In genomic region chr12:123126294-123127144, GRCh38 we compare ENCODE assay signal across 8 cellular contexts. TPM values are rescaled to one million over a fixed set of nuclear protein-coding genes. Genes with fewer than 3 reads are reported as not detected.
DNase-seq lines count a peak whose midpoint lies in the region; ATAC-seq, FAIRE-seq and TF ChIP-seq lines count a peak whose summit lies in the region.

No MANE protein-coding gene starts in this region.

- no peak overlapping the region for H3K4me3 ChIP-seq in kidney (ENCODE audit: low read length in 2 of 2)

- FAIRE-seq in kidney (lab: Jason Lieb, UNC) = no peak
- FAIRE-seq in urothelium cell line (lab: Jason Lieb, UNC) = no peak

- no peak for TF ChIP-seq CTCF in kidney (IDR thresholded peaks at IDR 0.05; ENCODE audit: borderline replicate concordance, extremely low read depth, insufficient read depth)

- no peaks in the 10 kb centered on the region for H3K9me3 ChIP-seq in kidney (ENCODE audit: control insufficient read depth in 1 of 2, low read length in 2 of 2)

- no peak overlapping the region for H3K9ac ChIP-seq in kidney (ENCODE audit: low read length in 2 of 2)

- peaks cover 0 to 4% of the 10 kb centered on the region in 2 donors for H3K4me1 ChIP-seq in kidney (ENCODE audit: control insufficient read depth in 1 of 2, insufficient read depth in 1 of 2, low read depth in 1 of 2, low read length in 2 of 2)

- DNase-seq in NCI-H2227 (lab: John Stamatoyannopoulos, UW; ENCODE audit: unreplicated experiment) = peak; percentile 17
- no peak for DNase-seq in NCI-H2227 treated with DMSO at 0.1 percent for 48 hours (lab: John Stamatoyannopoulos, UW)
- peak; percentile 79 for DNase-seq in kidney
- peak; percentile 94 for DNase-seq in urothelium cell line (ENCODE audit: low spot score)
- no peak for DNase-seq in medulla oblongata (ENCODE audit: extremely low spot score)

- intact Hi-C loops in kidney (cut with DNase I) = no loop called here

- H3K27ac ChIP-seq in angular gyrus (ENCODE audit: low read depth, low read length) (peak overlapping the region; percentile 5), kidney (ENCODE audit: low read depth in 2 of 2, low read length in 2 of 2) (no peak overlapping the region)

- ATAC-seq in HG03439 (IDR thresholded peaks at IDR 0.05; ENCODE audit: unreplicated experiment) = no peak
- ATAC-seq in HG02759 (IDR thresholded peaks at IDR 0.05; ENCODE audit: unreplicated experiment) = no peak

- H3K36me3 ChIP-seq in kidney (ENCODE audit: control insufficient read depth in 1 of 2, insufficient read depth in 2 of 2, low read length in 2 of 2) = no peaks in the 10 kb centered on the region

RNA-seq across cellular contexts. Expression of gene PITPNM2, which starts 24.4 kb away (rescaled TPM):
- total RNA-seq in kidney = 41.7 TPM
- polyA plus RNA-seq in kidney (ENCODE audit: insufficient read depth, low read depth, low replicate concordance) = 5.7 TPM

Comparison
In these comparisons a context has a peak if more than half of its experiments do, and no peak if none do; other contexts are left out.
1. DNase-seq: peak in NCI-H2227 (single experiment), kidney (single experiment) and urothelium cell line (single experiment); none in NCI-H2227 treated with DMSO at 0.1 percent for 48 hours (single experiment) and medulla oblongata (single experiment).